Comparison of ENCODE assay signal across 1 cellular context in the genomic region with DNA sequence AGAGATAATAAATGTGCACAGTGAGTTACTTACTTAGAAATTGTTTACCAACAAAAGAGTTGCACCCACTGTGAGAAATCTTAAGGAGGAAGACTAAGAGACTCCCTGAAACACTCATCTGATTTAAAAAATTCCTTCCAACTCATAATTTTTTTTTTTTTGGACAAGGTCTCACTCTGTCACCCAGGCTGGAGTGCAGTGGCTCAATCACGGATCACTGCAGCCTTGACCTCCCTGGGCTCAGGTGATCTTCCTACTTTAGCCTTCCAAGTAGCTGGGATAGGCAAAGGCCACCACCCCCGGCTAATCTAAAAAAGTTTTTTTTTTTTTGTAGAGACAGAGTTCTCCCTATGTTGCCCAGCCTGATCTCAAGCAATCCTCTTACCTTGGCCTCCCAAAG.
TF ChIP-seq lines count a peak whose summit lies in the region.

No MANE protein-coding gene starts in this region.

TF ChIP-seq in IMR-90, 13 proteins besides CTCF, POLR2A, EP300 and RAD21:
- TF ChIP-seq CHD1 (IDR thresholded peaks at IDR 0.05; ENCODE audit: low read depth, low read length) (no peak), RFX5 (IDR thresholded peaks at IDR 0.05; ENCODE audit: low read depth, low read length) (no peak), FOS (IDR thresholded peaks at IDR 0.05; ENCODE audit: low read depth, low read length) (no peak), MAZ (IDR thresholded peaks at IDR 0.05; ENCODE audit: borderline replicate concordance, low read depth, low read length) (no peak), MAFK (IDR thresholded peaks at IDR 0.05; ENCODE audit: low read depth, low read length) (no peak), RCOR1 (IDR thresholded peaks at IDR 0.05; ENCODE audit: insufficient replicate concordance, low read length) (no peak), BHLHE40 (IDR thresholded peaks at IDR 0.05; ENCODE audit: low read depth, low read length) (no peak), MXI1 (IDR thresholded peaks at IDR 0.05; ENCODE audit: borderline replicate concordance, low read depth, low read length) (no peak), NFE2L2 (IDR thresholded peaks at IDR 0.05; ENCODE audit: low read depth, low read length) (no peak), CEBPB (IDR thresholded peaks at IDR 0.05; ENCODE audit: low read depth, low read length) (no peak), SMC3 (IDR thresholded peaks at IDR 0.05; ENCODE audit: low read depth, low read length) (no peak)
- TF ChIP-seq, protein P1, sequence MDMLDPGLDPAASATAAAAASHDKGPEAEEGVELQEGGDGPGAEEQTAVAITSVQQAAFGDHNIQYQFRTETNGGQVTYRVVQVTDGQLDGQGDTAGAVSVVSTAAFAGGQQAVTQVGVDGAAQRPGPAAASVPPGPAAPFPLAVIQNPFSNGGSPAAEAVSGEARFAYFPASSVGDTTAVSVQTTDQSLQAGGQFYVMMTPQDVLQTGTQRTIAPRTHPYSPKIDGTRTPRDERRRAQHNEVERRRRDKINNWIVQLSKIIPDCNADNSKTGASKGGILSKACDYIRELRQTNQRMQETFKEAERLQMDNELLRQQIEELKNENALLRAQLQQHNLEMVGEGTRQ (IDR thresholded peaks at IDR 0.05; ENCODE audit: low read depth, low read length): no peak
- TF ChIP-seq, protein P2, sequence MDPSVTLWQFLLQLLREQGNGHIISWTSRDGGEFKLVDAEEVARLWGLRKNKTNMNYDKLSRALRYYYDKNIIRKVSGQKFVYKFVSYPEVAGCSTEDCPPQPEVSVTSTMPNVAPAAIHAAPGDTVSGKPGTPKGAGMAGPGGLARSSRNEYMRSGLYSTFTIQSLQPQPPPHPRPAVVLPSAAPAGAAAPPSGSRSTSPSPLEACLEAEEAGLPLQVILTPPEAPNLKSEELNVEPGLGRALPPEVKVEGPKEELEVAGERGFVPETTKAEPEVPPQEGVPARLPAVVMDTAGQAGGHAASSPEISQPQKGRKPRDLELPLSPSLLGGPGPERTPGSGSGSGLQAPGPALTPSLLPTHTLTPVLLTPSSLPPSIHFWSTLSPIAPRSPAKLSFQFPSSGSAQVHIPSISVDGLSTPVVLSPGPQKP (IDR thresholded peaks at IDR 0.05; ENCODE audit: borderline replicate concordance, low read depth, low read length): no peak
